ENCODE assay signal across 24 cellular contexts in the genomic region with DNA sequence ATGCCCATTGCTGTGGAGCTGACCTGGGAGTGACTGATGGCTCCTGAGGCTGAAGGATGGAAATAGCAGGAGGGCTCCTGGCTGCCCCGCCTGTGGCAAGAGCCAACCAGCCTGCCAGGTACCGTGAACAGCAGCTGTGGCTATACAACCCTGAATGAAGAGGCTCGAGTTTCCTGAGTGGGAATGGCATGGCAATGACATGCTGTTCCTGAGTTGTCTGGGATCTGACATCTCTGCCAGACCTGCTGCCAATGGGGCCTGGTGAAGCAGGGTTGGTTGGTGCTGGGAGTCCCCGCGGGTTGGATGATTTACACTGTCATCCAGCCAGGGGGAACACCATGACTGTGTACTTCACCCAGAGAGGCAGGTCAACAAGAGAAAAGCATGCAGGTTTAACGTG. TPM values are rescaled to one million over a fixed set of nuclear protein-coding genes. Genes with fewer than 3 reads are reported as not detected.
"Had no signal": no experiment of that assay in that cellular context is flagged by ENCODE, and none has a peak within 500 bp of the region (broad histone marks: within the 10 kb centered on the region; RNA-seq: fewer than 3 reads in every experiment).

No MANE protein-coding gene starts in this region.

- H3K4me3 ChIP-seq: pancreas, right lobe of liver, tibial artery had no signal

- H3K27me3 ChIP-seq: pancreas, right lobe of liver, tibial artery had no signal

- DNase-seq: activated CD4-positive, alpha-beta T cell treated with anti-CD3 and anti-CD28 coated beads for 4 hours; activated CD4-positive, alpha-beta T cell treated with anti-CD3 and anti-CD28 coated beads, Interleukin-2, amount 50 U/mL, for 48 hours; activated CD4-positive, CD25-positive, alpha-beta regulatory T cell; activated CD8-positive, alpha-beta memory T cell treated with anti-CD3 and anti-CD28 coated beads, Interleukin-2, amount 50 U/mL, for 48 hours; activated effector memory CD4-positive, alpha-beta T cell treated with Interleukin-2 at 50 U/mL for 16 hours; activated naive CD4-positive, alpha-beta T cell treated with anti-CD3 and anti-CD28 coated beads, Interleukin-2, amount 10 ng/mL, durations not matched to agents 7 days and 5 days; activated T-cell treated with anti-CD3 and anti-CD28 coated beads, Interleukin-2, amount 50 U/mL, for 48 hours; effector CD4-positive, alpha-beta T cell; hippocampal formation; kidney glomerular epithelial cell; pancreas; right lobe of liver; small intestine; stimulated activated CD4-positive, alpha-beta T cell treated with anti-CD3 and anti-CD28 coated beads, Interleukin-2, amount 100 ng/mL, for 24 hours; stimulated activated naive B cell treated with anti-CD40 and anti-IgM and Interleukin-4, amounts not matched to agents 10 μg/mL and 1 μg/mL and 100 μg/mL, for 72 hours; SW 1271; T-helper 17 cell; tibial artery had no signal

- ATAC-seq: pancreas, right lobe of liver, T-helper 17 cell had no signal

- H3K27ac ChIP-seq: pancreas, right lobe of liver, tibial artery had no signal

- H3K36me3 ChIP-seq: pancreas, right lobe of liver, tibial artery had no signal

- H3K4me1 ChIP-seq: pancreas, right lobe of liver, tibial artery had no signal

- H3K9me3 ChIP-seq: pancreas, right lobe of liver, tibial artery had no signal

RNA-seq across cellular contexts. Expression of gene LRRC10, which starts 31.8 kb away (rescaled TPM):
- total RNA-seq: activated CD8-positive, alpha-beta memory T cell treated with anti-CD3 and anti-CD28 coated beads for 36 hours; epithelial cell of proximal tubule; fibroblast of villous mesenchyme; lower leg skin; pancreas; pulmonary artery endothelial cell; right lobe of liver; T-helper 17 cell; ureter had no signal
- polyA plus RNA-seq: pancreas, small intestine had no signal

RNA-seq across cellular contexts. Expression of gene BEST3, which starts 56.6 kb away (rescaled TPM):
- total RNA-seq: activated CD8-positive, alpha-beta memory T cell treated with anti-CD3 and anti-CD28 coated beads for 36 hours; right lobe of liver; ureter had no signal
